1 cellular context compared by ENCODE assay signal in the genomic region with DNA sequence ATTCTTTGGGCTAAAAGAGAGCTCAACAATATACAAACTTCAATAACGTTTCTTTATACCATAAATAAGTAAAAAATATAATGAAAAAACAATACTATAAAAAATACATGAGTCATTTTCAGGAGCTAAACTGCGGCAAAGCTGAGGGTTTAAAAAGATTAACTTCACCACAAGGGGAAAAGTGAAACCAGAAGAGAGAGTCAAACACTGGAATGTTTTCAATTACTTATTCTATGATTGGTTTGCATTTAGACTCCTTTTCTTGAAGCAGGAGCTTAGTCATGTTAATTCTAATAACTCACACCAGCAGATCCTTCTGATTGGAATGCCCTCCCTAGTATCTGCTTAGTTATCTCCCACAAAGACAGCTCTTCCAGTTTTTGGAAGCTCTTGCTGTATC.
TF ChIP-seq lines count a peak whose summit lies in the region.

No MANE protein-coding gene starts in this region.

TF ChIP-seq in GM23338, 12 proteins besides CTCF, POLR2A, EP300 and RAD21 (continued from another document):
- TF ChIP-seq, protein P1, sequence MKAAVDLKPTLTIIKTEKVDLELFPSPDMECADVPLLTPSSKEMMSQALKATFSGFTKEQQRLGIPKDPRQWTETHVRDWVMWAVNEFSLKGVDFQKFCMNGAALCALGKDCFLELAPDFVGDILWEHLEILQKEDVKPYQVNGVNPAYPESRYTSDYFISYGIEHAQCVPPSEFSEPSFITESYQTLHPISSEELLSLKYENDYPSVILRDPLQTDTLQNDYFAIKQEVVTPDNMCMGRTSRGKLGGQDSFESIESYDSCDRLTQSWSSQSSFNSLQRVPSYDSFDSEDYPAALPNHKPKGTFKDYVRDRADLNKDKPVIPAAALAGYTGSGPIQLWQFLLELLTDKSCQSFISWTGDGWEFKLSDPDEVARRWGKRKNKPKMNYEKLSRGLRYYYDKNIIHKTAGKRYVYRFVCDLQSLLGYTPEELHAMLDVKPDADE (IDR thresholded peaks at IDR 0.05): no peak
- TF ChIP-seq CREB1 (CRISPR knock-in tag; IDR thresholded peaks at IDR 0.05; ENCODE audit: low read depth): no peak
- TF ChIP-seq EZH2 (IDR thresholded peaks at IDR 0.05; ENCODE audit: low read depth, unreplicated experiment): no peak
- TF ChIP-seq ZNF331 (CRISPR knock-in tag; IDR thresholded peaks at IDR 0.05; ENCODE audit: low read depth): no peak
- no peak for TF ChIP-seq STAT1 (IDR thresholded peaks at IDR 0.05; ENCODE audit: unreplicated experiment)
